In genomic region chr5:96338089-96338488, GRCh38 we compare ENCODE assay signal across 13 cellular contexts.
DNase-seq lines count a peak whose midpoint lies in the region; ATAC-seq and TF ChIP-seq lines count a peak whose summit lies in the region.
"Had no signal": no experiment of that assay in that cellular context is flagged by ENCODE, and none has a peak within 500 bp of the region (broad histone marks: within the 10 kb centered on the region; RNA-seq: fewer than 3 reads in every experiment).

No MANE protein-coding gene starts in this region.

- H3K9me3 ChIP-seq in hepatocyte (ENCODE audit: low read depth), result no peaks in the 10 kb centered on the region
- H3K9me3 ChIP-seq in PC-9 (ENCODE audit: insufficient read depth, low read depth), result no peaks in the 10 kb centered on the region
- H3K9me3 ChIP-seq: BLaER1, vagina had no signal

- 0 out of 2 replicates have a peak, but pooled peaks cover 3% of the 10 kb centered on the region for H3F3A ChIP-seq in PC-9 (ENCODE audit: insufficient read depth, low read depth)

- POLR2A ChIA-PET in PC-9 (lab: Charles Lee; ENCODE audit: unreplicated experiment), result no interaction called here

- no TSS peak for BruUV-seq in PC-9 (replicated peaks; lab: Mats Ljungman, UMichigan)

- ATAC-seq in HG03108 (IDR thresholded peaks at IDR 0.05; ENCODE audit: unreplicated experiment), result peak; percentile 71
- ATAC-seq: activated T-cell treated with anti-CD3 and anti-CD28 coated beads, Interleukin-2, amount 50 U/mL, for 72 hours had no signal

- no peak for TF ChIP-seq CTCF in GM12865 (IDR thresholded peaks at IDR 0.05; ENCODE audit: insufficient read depth, low read depth, low read length, missing control alignments)
- TF ChIP-seq CTCF in GM20000 (IDR thresholded peaks at IDR 0.05; ENCODE audit: extremely low read depth, missing control alignments), result no peak
- no peak for TF ChIP-seq CTCF in hepatocyte (IDR thresholded peaks at IDR 0.05; ENCODE audit: poor library complexity)
- no peak for TF ChIP-seq CTCF in PC-9 (conservative IDR thresholded peaks at IDR 0.05)

- H3K4me2 ChIP-seq in hepatocyte (no peak overlapping the region), PC-9 (no peak overlapping the region)
- H3K4me2 ChIP-seq: BLaER1 had no signal

- H3K27ac ChIP-seq in hepatocyte (peak overlapping the region; percentile 39), PC-9 (no peak overlapping the region)
- H3K27ac ChIP-seq: BLaER1, vagina had no signal

- CTCF ChIA-PET in PC-9 (lab: Charles Lee), result no interaction called here

- H4K20me1 ChIP-seq in hepatocyte (ENCODE audit: insufficient read depth, poor library complexity, severe bottlenecking) (no peaks in the 10 kb centered on the region), PC-9 (ENCODE audit: insufficient read depth) (no peaks in the 10 kb centered on the region)
- H4K20me1 ChIP-seq: BLaER1 had no signal

- DNase-seq in GM12865 (ENCODE audit: low read depth) (peak; percentile 56), GM20000 (ENCODE audit: low spot score) (peak; percentile 19), hepatocyte (ENCODE audit: low spot score) (no peak), 8988T (no peak), NCI-H2081 (lab: John Stamatoyannopoulos, UW) (no peak), PC-9 (no peak)
- DNase-seq in effector CD4-positive, alpha-beta T cell, result no peak
- DNase-seq: activated T-cell treated with anti-CD3 and anti-CD28 coated beads, Interleukin-2, amount 50 U/mL, for 72 hours; GOT3; NCI-H2029 had no signal

- intact Hi-C loops in PC-9 (cut with micrococcal nuclease; ENCODE audit: unreplicated experiment), result loop anchor here (5.0 kb wide), 3 partner anchors 271 to 696 kb away; no protein-coding TSS in a partner anchor

- WGBS in hepatocyte (ENCODE audit: low lambda C conversion rate, missing lambda C conversion rate), result 87% methylated on average over 2 of the region's 2 CpGs

- H3K4me3 ChIP-seq in GM12865 (ENCODE audit: low read depth, low read length) (no peak overlapping the region), hepatocyte (no peak overlapping the region), PC-9 (no peak overlapping the region)
- H3K4me3 ChIP-seq: BLaER1, vagina had no signal

- H2AFZ ChIP-seq in hepatocyte, result no peak overlapping the region
- H2AFZ ChIP-seq in PC-9, result no peak overlapping the region

- no peaks in the 10 kb centered on the region for H3K27me3 ChIP-seq in hepatocyte
- H3K27me3 ChIP-seq in PC-9 (ENCODE audit: insufficient read depth, low read depth), result no peaks in the 10 kb centered on the region
- H3K27me3 ChIP-seq: BLaER1, vagina had no signal

- H3K9me2 ChIP-seq in hepatocyte (replicated peaks; ENCODE audit: insufficient read depth) (no peaks in the 10 kb centered on the region), PC-9 (ENCODE audit: insufficient read depth) (no peaks in the 10 kb centered on the region)

- H3K79me2 ChIP-seq in hepatocyte (no peaks in the 10 kb centered on the region), PC-9 (ENCODE audit: low read depth) (no peaks in the 10 kb centered on the region)

- H3K4me1 ChIP-seq in hepatocyte (ENCODE audit: insufficient read depth) (peaks cover 13% of the 10 kb centered on the region), PC-9 (replicated peaks; ENCODE audit: insufficient read depth) (peaks cover 10% of the 10 kb centered on the region)
- H3K4me1 ChIP-seq: BLaER1 had no signal

- H3K36me3 ChIP-seq in hepatocyte (replicated peaks; ENCODE audit: insufficient read depth, low read depth), result no peaks in the 10 kb centered on the region
- no peaks in the 10 kb centered on the region for H3K36me3 ChIP-seq in PC-9 (ENCODE audit: low read depth)
- H3K36me3 ChIP-seq: BLaER1, vagina had no signal

Comparison
In these comparisons a context has a peak if more than half of its experiments do, and no peak if none do; other contexts are left out.
1. DNase-seq: peak in GM12865 (single experiment) and GM20000 (single experiment); none in hepatocyte (single experiment), 8988T (single experiment), effector CD4-positive, alpha-beta T cell (single experiment), NCI-H2081 (0 of 2) and PC-9 (0 of 2).